In the genomic region with DNA sequence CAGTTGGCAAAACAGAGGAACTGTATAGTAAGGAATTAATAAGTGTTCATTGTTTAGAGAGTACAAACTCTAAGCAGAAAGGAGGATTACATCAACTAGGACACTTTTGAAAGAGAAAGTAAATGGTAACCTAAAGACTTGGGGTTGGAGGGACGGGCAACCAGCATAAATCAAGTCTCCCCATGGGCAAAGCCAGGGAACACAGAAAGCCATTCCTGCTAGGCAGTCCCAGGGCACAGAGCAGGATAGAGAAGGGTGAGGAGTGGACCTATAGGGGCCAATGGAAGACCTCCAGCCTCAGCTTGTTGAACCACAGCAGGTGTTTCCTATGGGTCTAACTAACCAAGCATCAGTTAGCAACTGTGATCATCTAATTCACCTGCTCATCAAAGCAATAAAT, we compare ENCODE assay signal across 9 cellular contexts. TPM values are rescaled to one million over a fixed set of nuclear protein-coding genes. Genes with fewer than 3 reads are reported as not detected.
DNase-seq lines count a peak whose midpoint lies in the region; ATAC-seq lines count a peak whose summit lies in the region.
"Had no signal": no experiment of that assay in that cellular context is flagged by ENCODE, and none has a peak within 500 bp of the region (broad histone marks: within the 10 kb centered on the region; RNA-seq: fewer than 3 reads in every experiment).

No MANE protein-coding gene starts in this region.

- H3K27me3 ChIP-seq in CD8-positive, alpha-beta memory T cell (ENCODE audit: insufficient read depth, low read length, poor library complexity, severe bottlenecking), result no peaks in the 10 kb centered on the region

- CTCF ChIA-PET in CD8-positive, alpha-beta memory T cell (lab: Charles Lee), result interaction anchor here (1.0 to 1.8 kb wide), 4 partner anchors 9 to 119 kb away, joined by 3 to 11 read pairs (median 4); a partner anchor contains a TSS

- no peaks in the 10 kb centered on the region for H3K9me3 ChIP-seq in CD8-positive, alpha-beta memory T cell (ENCODE audit: low read length)

- H3K27me3 Mint-ChIP-seq in CD8-positive, alpha-beta memory T cell, result no peaks in the 10 kb centered on the region

- H3K27ac ChIP-seq in CD8-positive, alpha-beta memory T cell (ENCODE audit: low read depth, low read length), result peak overlapping the region; percentile 56
- no peak overlapping the region for H3K27ac ChIP-seq in caudate nucleus (ENCODE audit: low read depth, low read length)

- no peaks in the 10 kb centered on the region for H3K36me3 ChIP-seq in CD8-positive, alpha-beta memory T cell (ENCODE audit: insufficient read depth, low read length)

- H3K27ac Mint-ChIP-seq in CD8-positive, alpha-beta memory T cell, result peak overlapping the region; percentile 76 to 99 (median 92)
- H3K27ac Mint-ChIP-seq in activated naive CD4-positive, alpha-beta T cell treated with anti-CD3 and anti-CD28 coated beads, Interleukin-2, amount 50 U/mL, for 72 hours, result peak overlapping the region; percentile 89 to 95

- DNase-seq in CD8-positive, alpha-beta memory T cell, result peak in 1 of 5 donors; percentile 51
- DNase-seq in activated naive CD4-positive, alpha-beta T cell treated with anti-CD3 and anti-CD28 coated beads, Interleukin-2, amount 50 U/mL, for 72 hours (ENCODE audit: low spot score in 2 of 2), result no peak
- DNase-seq in caudate nucleus (lab: John Stamatoyannopoulos, UW) (no peak), SKM-1 treated with dmso at 0.1 percent for 144 hours (lab: John Stamatoyannopoulos, UW; ENCODE audit: unreplicated experiment) (no peak), NCI-H2196 treated with DMSO at 0.1 percent for 48 hours (lab: John Stamatoyannopoulos, UW; ENCODE audit: unreplicated experiment) (no peak), OCI-M2 (lab: John Stamatoyannopoulos, UW; ENCODE audit: unreplicated experiment) (no peak)

- H3K4me3 ChIP-seq in CD8-positive, alpha-beta memory T cell (ENCODE audit: low read length), result peak overlapping the region; percentile 59

- no peaks in the 10 kb centered on the region for H3K9me3 Mint-ChIP-seq in CD8-positive, alpha-beta memory T cell
- peaks cover 0 to 5% of the 10 kb centered on the region in 2 donors for H3K9me3 Mint-ChIP-seq in activated naive CD4-positive, alpha-beta T cell treated with anti-CD3 and anti-CD28 coated beads, Interleukin-2, amount 50 U/mL, for 72 hours

- POLR2A ChIA-PET in CD8-positive, alpha-beta memory T cell (lab: Charles Lee), result interaction anchor here (2.3 to 3.1 kb wide), 2 partner anchors 9 to 12 kb away, joined by 11 to 52 read pairs; a partner anchor contains a TSS

- H3K4me1 Mint-ChIP-seq in CD8-positive, alpha-beta memory T cell, result peaks cover 57 to 68% (median 65%) of the 10 kb centered on the region in 3 donors
- H3K4me1 Mint-ChIP-seq: brain had no signal

- H3K4me1 ChIP-seq in CD8-positive, alpha-beta memory T cell (ENCODE audit: insufficient read depth, low read length), result peaks cover 61% of the 10 kb centered on the region

- H3K4me3 Mint-ChIP-seq in CD8-positive, alpha-beta memory T cell, result peak overlapping the region; percentile 78 to 93 (median 88)
- H3K4me3 Mint-ChIP-seq: brain had no signal

- ATAC-seq in GM19467 (IDR thresholded peaks at IDR 0.05; ENCODE audit: unreplicated experiment), result peak; percentile 36
- ATAC-seq in HG03159 (IDR thresholded peaks at IDR 0.05; ENCODE audit: unreplicated experiment), result peak; percentile 44
- peak in 1 of 2 donors; percentile 50 for ATAC-seq in activated naive CD4-positive, alpha-beta T cell treated with anti-CD3 and anti-CD28 coated beads, Interleukin-2, amount 50 U/mL, for 72 hours

- no peaks in the 10 kb centered on the region for H3K36me3 Mint-ChIP-seq in CD8-positive, alpha-beta memory T cell
- peaks cover 0 to 4% of the 10 kb centered on the region in 2 donors for H3K36me3 Mint-ChIP-seq in activated naive CD4-positive, alpha-beta T cell treated with anti-CD3 and anti-CD28 coated beads, Interleukin-2, amount 50 U/mL, for 72 hours
- H3K36me3 Mint-ChIP-seq: brain had no signal

RNA-seq across cellular contexts. Expression of a gene that starts 9.2 kb away (rescaled TPM):
- 100 to 1,000 TPM in 1 of 2 experiments, 10 to 100 TPM in 1; 95.2 to 108 TPM for total RNA-seq in CD8-positive, alpha-beta memory T cell
- polyA plus RNA-seq in CD8-positive, alpha-beta memory T cell, result 63.2 TPM
- total RNA-seq in activated naive CD4-positive, alpha-beta T cell treated with anti-CD3 and anti-CD28 coated beads, Interleukin-2, amount 50 U/mL, for 72 hours, result 10 to 100 TPM; 80.8 to 98.1 TPM

RNA-seq across cellular contexts. Expression of a gene that starts 59.3 kb away (rescaled TPM):
- total RNA-seq in CD8-positive, alpha-beta memory T cell, result 10 to 100 TPM; 37.0 to 41.4 TPM
- polyA plus RNA-seq in CD8-positive, alpha-beta memory T cell, result 128 TPM
- 10 to 100 TPM; 34.4 to 87.8 TPM for total RNA-seq in activated naive CD4-positive, alpha-beta T cell treated with anti-CD3 and anti-CD28 coated beads, Interleukin-2, amount 50 U/mL, for 72 hours
